ENCODE assay signal across 8 cellular contexts in the genomic region with DNA sequence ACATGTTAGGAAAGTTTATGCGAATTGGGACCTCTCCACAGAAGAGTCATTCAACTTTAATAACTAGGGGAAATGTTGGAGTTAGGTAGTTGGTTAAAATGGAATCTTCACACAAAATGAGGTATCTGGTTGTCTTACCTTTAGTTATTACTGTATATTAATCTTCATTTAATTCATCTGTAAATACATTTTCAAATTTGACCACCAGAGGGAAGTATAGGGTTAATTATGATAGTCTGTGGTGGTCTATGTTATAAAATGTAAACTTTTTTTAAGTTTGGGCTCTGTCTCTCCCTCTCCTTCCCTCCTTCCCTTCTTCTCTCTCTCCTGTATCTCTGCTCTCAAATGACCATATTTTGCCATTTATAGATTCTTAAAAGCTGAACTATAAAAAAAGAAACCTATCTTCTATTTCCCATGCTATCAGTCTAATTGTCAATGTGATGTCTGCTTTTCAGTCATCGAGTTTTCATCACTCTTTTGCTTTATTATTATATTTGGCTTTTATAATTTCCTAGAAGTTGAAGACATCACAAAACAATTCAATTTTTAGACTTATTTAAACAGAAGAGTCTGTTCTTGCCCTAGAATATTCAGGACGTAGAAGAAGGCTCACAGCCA. TPM values are rescaled to one million over a fixed set of nuclear protein-coding genes. Genes with fewer than 3 reads are reported as not detected.
A peak's percentile ranks its signal among the peaks of the same experiment; 100 is the strongest.
DNase-seq lines count a peak whose midpoint lies in the region; ATAC-seq and TF ChIP-seq lines count a peak whose summit lies in the region.

No MANE protein-coding gene starts in this region.

- H3K27ac Mint-ChIP-seq in T-cell (no peak overlapping the region), T-helper 17 cell (no peak overlapping the region)

- BruUV-seq in A673 (replicated peaks; lab: Mats Ljungman, UMichigan), result no TSS peak

- no peak overlapping the region for H3K4me3 ChIP-seq in A673 (ENCODE audit: low read depth, low read length, poor library complexity, severe bottlenecking)
- H3K4me3 ChIP-seq in fibroblast of the aortic adventitia (ENCODE audit: low read depth, low read length), result no peak overlapping the region

- no peaks in the 10 kb centered on the region for H3K9me3 Mint-ChIP-seq in T-cell

- H3K36me3 Mint-ChIP-seq in T-cell, result no peaks in the 10 kb centered on the region
- no peaks in the 10 kb centered on the region for H3K36me3 Mint-ChIP-seq in T-helper 17 cell (ENCODE audit: low read depth)

- peak; percentile 71 for DNase-seq in A673 (ENCODE audit: low spot score)
- peak; percentile 32 for DNase-seq in OCI-M2 (lab: John Stamatoyannopoulos, UW; ENCODE audit: unreplicated experiment)
- DNase-seq in fibroblast of the aortic adventitia (ENCODE audit: low read depth), result peak; percentile 77
- DNase-seq in T-cell, result no peak
- DNase-seq in T-helper 17 cell, result no peak

- no peaks in the 10 kb centered on the region for H3K9me3 ChIP-seq in A673 (ENCODE audit: low read depth, low read length, poor library complexity, severe bottlenecking)
- H3K9me3 ChIP-seq in T-helper 17 cell (ENCODE audit: control insufficient read depth, low read length, poor library complexity, severe bottlenecking), result no peaks in the 10 kb centered on the region

- H3K36me3 ChIP-seq in A673 (ENCODE audit: insufficient read depth, low read length, poor library complexity, severe bottlenecking), result no peaks in the 10 kb centered on the region

- intact Hi-C loops in A673 (cut with micrococcal nuclease; ENCODE audit: unreplicated experiment), result loop anchor here (1.0 to 10.0 kb wide), 4 partner anchors 365 to 1345 kb away; no protein-coding TSS in a partner anchor

- TF ChIP-seq CTCF in A673 (conservative IDR thresholded peaks at IDR 0.05; ENCODE audit: low read depth, low read length) (peak; percentile 63), fibroblast of the aortic adventitia (IDR thresholded peaks at IDR 0.05; ENCODE audit: insufficient read depth, low read length) (peak; percentile 24)

- H3K4me1 Mint-ChIP-seq in T-cell (no peaks in the 10 kb centered on the region), T-helper 17 cell (no peaks in the 10 kb centered on the region)

- no peaks in the 10 kb centered on the region for H3K27me3 ChIP-seq in A673 (replicated peaks; ENCODE audit: insufficient read depth, low read depth, low read length, poor library complexity)

- POLR2A ChIA-PET in A673 (lab: Charles Lee; ENCODE audit: low non-redundant PET), result no interaction called here
- POLR2A ChIA-PET in T-cell (lab: Charles Lee), result no interaction called here

- H3K27ac ChIP-seq in A673 (ENCODE audit: low read depth, low read length, poor library complexity, severe bottlenecking), result no peak overlapping the region

- peak; percentile 52 for ATAC-seq in GM21390 (IDR thresholded peaks at IDR 0.05; ENCODE audit: unreplicated experiment)
- no peak for ATAC-seq in GM21447 (IDR thresholded peaks at IDR 0.05; ENCODE audit: unreplicated experiment)
- ATAC-seq in T-cell (replicated peaks in 1 of 4), result no peak
- no peak for ATAC-seq in T-helper 17 cell
- no peak for ATAC-seq in HG03469 (IDR thresholded peaks at IDR 0.05; ENCODE audit: unreplicated experiment)

- no peak overlapping the region for H3K4me3 Mint-ChIP-seq in T-cell
- H3K4me3 Mint-ChIP-seq in T-helper 17 cell, result no peak overlapping the region

- H3K27me3 Mint-ChIP-seq in T-cell (peaks cover 0 to 5% of the 10 kb centered on the region in 2 donors), T-helper 17 cell (peaks cover 15% of the 10 kb centered on the region)

- no peaks in the 10 kb centered on the region for H3K4me1 ChIP-seq in A673 (ENCODE audit: insufficient read depth, low read length, poor library complexity, severe bottlenecking)

- CTCF ChIA-PET in A673 (lab: Charles Lee) (interaction anchor here (0.6 kb wide), 1 partner anchor 1196 kb away, joined by 8 read pairs; no protein-coding TSS in a partner anchor), T-cell (lab: Charles Lee) (interaction anchor here in 1 of 2 donors (0.9 kb wide), 1 partner anchor 437 kb away, joined by 3 read pairs; no protein-coding TSS in a partner anchor)

RNA-seq across cellular contexts. Expression of a gene that starts 49.8 kb away (rescaled TPM):
- total RNA-seq in A673 (2021), result 2.2 and 4.0 TPM in 2 replicates
- 5.6 and 8.3 TPM in 2 replicates for total RNA-seq in fibroblast of the aortic adventitia (ENCODE audit: low replicate concordance)
- under 1 TPM in 2 of 5 donors, not detected in 3; 0.09 to 0.32 TPM for total RNA-seq in T-cell
- under 1 TPM in 1 of 2 donors, not detected in 1; 0.50 TPM for total RNA-seq in T-helper 17 cell

Comparison
In these comparisons a context has a peak if more than half of its experiments do, and no peak if none do; other contexts are left out.
1. DNase-seq: peak in A673 (single experiment), OCI-M2 (single experiment) and fibroblast of the aortic adventitia (single experiment); none in T-cell (0 of 34) and T-helper 17 cell (0 of 3).